Comparison of ENCODE assay signal across 12 cellular contexts in genomic region chr6:139597087-139597763, GRCh38.
DNase-seq lines count a peak whose midpoint lies in the region; ATAC-seq and TF ChIP-seq lines count a peak whose summit lies in the region.
"Had no signal": no experiment of that assay in that cellular context is flagged by ENCODE, and none has a peak within 500 bp of the region (broad histone marks: within the 10 kb centered on the region; RNA-seq: fewer than 3 reads in every experiment).

No MANE protein-coding gene starts in this region.

- H3K36me3 Mint-ChIP-seq in chondrocyte (ENCODE audit: low read depth) = no peaks in the 10 kb centered on the region

- H3K9me3 ChIP-seq in right lobe of liver (no peaks in the 10 kb centered on the region), smooth muscle cell (replicated peaks; ENCODE audit: low read depth) (no peaks in the 10 kb centered on the region)

- no peaks in the 10 kb centered on the region for H4K20me1 ChIP-seq in smooth muscle cell (ENCODE audit: low read depth)

- H3K79me2 ChIP-seq in smooth muscle cell (ENCODE audit: low read depth) = no peaks in the 10 kb centered on the region

- H3K4me1 ChIP-seq in right lobe of liver = peaks cover 0 to 21% (median 10%) of the 10 kb centered on the region in 4 donors
- H3K4me1 ChIP-seq in smooth muscle cell (ENCODE audit: low read depth) = peaks cover 39% of the 10 kb centered on the region

- no peak for TF ChIP-seq POLR2A in right lobe of liver (IDR thresholded peaks at IDR 0.05)

- H3K36me3 ChIP-seq in right lobe of liver (no peaks in the 10 kb centered on the region), smooth muscle cell (ENCODE audit: low read depth) (no peaks in the 10 kb centered on the region)

- peaks cover 25% of the 10 kb centered on the region for H3F3A ChIP-seq in smooth muscle cell (ENCODE audit: low read depth)

- peak overlapping the region; percentile 30 for H2AFZ ChIP-seq in smooth muscle cell (ENCODE audit: low read depth)

- 48% methylated on average over 1 of the region's 1 CpG for whole genome bisulfite sequencing in right lobe of liver (ENCODE audit: insufficient coverage, low coverage, low lambda C conversion rate, missing lambda C conversion rate)
- 56% methylated on average over 1 of the region's 1 CpG for WGBS in smooth muscle cell (ENCODE audit: low lambda C conversion rate)

- ATAC-seq in right lobe of liver = peak in 3 of 4 donors; percentile 16 to 48 (median 27)
- ATAC-seq in HG02870 (IDR thresholded peaks at IDR 0.05; ENCODE audit: unreplicated experiment) = no peak
- ATAC-seq: stimulated activated naive CD8-positive, alpha-beta T cell treated with anti-CD3 and anti-CD28 coated beads, Interleukin-15, amount 100 ng/mL, for 72 hours had no signal

- H3K4me3 Mint-ChIP-seq in chondrocyte (ENCODE audit: unreplicated experiment) = peak overlapping the region; percentile 8
- H3K4me3 Mint-ChIP-seq: CD8-positive, alpha-beta memory T cell; endodermal cell; stimulated activated naive CD8-positive, alpha-beta T cell treated with anti-CD3 and anti-CD28 coated beads, Interleukin-15, amount 100 ng/mL, for 72 hours had no signal

- H3K9ac ChIP-seq in smooth muscle cell (ENCODE audit: low read depth) = peak overlapping the region; percentile 63

- H3K4me3 ChIP-seq in HL-60 (replicated peaks; ENCODE audit: insufficient read depth, low read length) = no peak overlapping the region
- H3K4me3 ChIP-seq in right lobe of liver = no peak overlapping the region
- no peak overlapping the region for H3K4me3 ChIP-seq in smooth muscle cell

- H3K27me3 ChIP-seq in HL-60 (ENCODE audit: insufficient read depth, poor library complexity, severe bottlenecking) (no peaks in the 10 kb centered on the region), right lobe of liver (no peaks in the 10 kb centered on the region), smooth muscle cell (ENCODE audit: low read depth) (no peaks in the 10 kb centered on the region)

- peaks cover 54% of the 10 kb centered on the region for H3K4me1 Mint-ChIP-seq in chondrocyte (ENCODE audit: low read depth)

- H3K27ac Mint-ChIP-seq in chondrocyte (ENCODE audit: unreplicated experiment) = peak overlapping the region; percentile 96
- H3K27ac Mint-ChIP-seq: endodermal cell; stimulated activated naive CD8-positive, alpha-beta T cell treated with anti-CD3 and anti-CD28 coated beads, Interleukin-15, amount 100 ng/mL, for 72 hours had no signal

- H3K27ac ChIP-seq in HL-60 (replicated peaks) = peak overlapping the region; percentile 36; the same call in 1 of the 2 replicates
- H3K27ac ChIP-seq in right lobe of liver = peak overlapping the region; percentile 14 to 76 (median 60)
- H3K27ac ChIP-seq in smooth muscle cell (ENCODE audit: low read depth) = peak overlapping the region; percentile 97

- no peaks in the 10 kb centered on the region for H3K27me3 Mint-ChIP-seq in chondrocyte (ENCODE audit: low read depth)

- H3K9me3 Mint-ChIP-seq in chondrocyte (ENCODE audit: low read depth) = no peaks in the 10 kb centered on the region
- H3K9me3 Mint-ChIP-seq: CD8-positive, alpha-beta memory T cell; endodermal cell; stimulated activated naive CD8-positive, alpha-beta T cell treated with anti-CD3 and anti-CD28 coated beads, Interleukin-15, amount 100 ng/mL, for 72 hours had no signal

- intact Hi-C loops in right lobe of liver (cut with DNase I) = no loop called here

- H3K4me2 ChIP-seq in smooth muscle cell = peak overlapping the region; percentile 73

- DNase-seq in HL-60 (ENCODE audit: low read depth in 1 of 2, low spot score in 1 of 2) (peak in 1 of 2 experiments; percentile 6), chondrocyte (ENCODE audit: low spot score) (no peak), right lobe of liver (no peak), smooth muscle cell (lab: John Stamatoyannopoulos, UW; ENCODE audit: unreplicated experiment) (no peak), SKM-1 (lab: John Stamatoyannopoulos, UW; ENCODE audit: unreplicated experiment) (no peak), NCI-H510A (lab: John Stamatoyannopoulos, UW) (no peak), NCI-H128 (lab: John Stamatoyannopoulos, UW; ENCODE audit: unreplicated experiment) (no peak)
- DNase-seq: CD8-positive, alpha-beta memory T cell; NCI-H526 treated with DMSO at 0.1 percent for 48 hours; stimulated activated naive CD8-positive, alpha-beta T cell treated with anti-CD3 and anti-CD28 coated beads, Interleukin-15, amount 100 ng/mL, for 72 hours had no signal

- no peak for TF ChIP-seq CTCF in HL-60 (IDR thresholded peaks at IDR 0.05; ENCODE audit: insufficient read depth, low read length)
- TF ChIP-seq CTCF in chondrocyte (IDR thresholded peaks at IDR 0.05) = no peak
- TF ChIP-seq CTCF in right lobe of liver (IDR thresholded peaks at IDR 0.05) = no peak
- TF ChIP-seq CTCF in smooth muscle cell (IDR thresholded peaks at IDR 0.05; ENCODE audit: borderline replicate concordance, insufficient read depth, poor library complexity, severe bottlenecking) = no peak

Comparison
In these comparisons a context has a peak if more than half of its experiments do, and no peak if none do; other contexts are left out.
1. H3K27ac ChIP-seq: peak in every context shown above with its lines; median percentile 97 in smooth muscle cell; 60 in right lobe of liver; 36 in HL-60.